8 cellular contexts compared by ENCODE assay signal in the genomic region with DNA sequence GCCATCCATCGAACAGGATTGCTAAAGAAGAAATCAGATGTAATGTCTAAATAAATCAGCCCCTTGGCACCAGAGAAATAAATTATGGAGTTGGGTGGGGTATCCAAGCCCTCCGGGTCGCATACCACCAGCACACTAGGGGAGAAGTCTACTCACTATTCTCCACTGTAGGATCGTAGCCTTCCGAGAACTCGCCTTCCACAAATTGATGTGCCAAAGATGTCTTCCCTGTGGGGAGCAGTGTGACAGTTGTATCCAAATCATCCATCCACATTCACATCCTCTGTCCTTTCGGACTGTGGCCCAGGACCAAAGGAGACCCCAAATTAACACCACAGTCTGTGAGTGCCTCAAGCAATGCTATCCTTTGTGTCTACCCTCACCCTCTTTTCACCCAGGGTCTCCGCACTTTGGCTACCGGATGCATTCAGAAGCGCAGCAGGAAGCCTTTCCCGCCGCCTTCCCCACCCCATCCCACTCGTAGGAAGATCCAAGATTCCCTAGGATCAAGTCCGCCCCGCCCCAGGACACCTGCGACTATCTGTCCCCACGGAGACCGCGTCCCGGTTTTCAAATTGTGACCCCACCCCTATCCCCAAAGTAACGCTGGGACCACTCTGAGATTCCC. TPM values are rescaled to one million over a fixed set of nuclear protein-coding genes. Genes with fewer than 3 reads are reported as not detected.
A peak's percentile ranks its signal among the peaks of the same experiment; 100 is the strongest.
DNase-seq lines count a peak whose midpoint lies in the region; ATAC-seq, FAIRE-seq and TF ChIP-seq lines count a peak whose summit lies in the region.

No MANE protein-coding gene starts in this region.

- H3K36me3 Mint-ChIP-seq in mesothelial cell of epicardium, result no peaks in the 10 kb centered on the region

- peak overlapping the region; percentile 92 for H2AFZ ChIP-seq in GM12878 (ENCODE audit: control insufficient read depth, low read depth, low read length)

- intact Hi-C loops in A673 (cut with micrococcal nuclease; ENCODE audit: unreplicated experiment), result no loop called here
- intact Hi-C loops in GM12878 (cut with micrococcal nuclease; ENCODE audit: unreplicated experiment), result no loop called here

- peak overlapping the region; percentile 92 for H3K27ac Mint-ChIP-seq in mesothelial cell of epicardium

- peaks cover 15% of the 10 kb centered on the region for H3K4me1 Mint-ChIP-seq in mesothelial cell of epicardium

- H3K27me3 Mint-ChIP-seq in mesothelial cell of epicardium (ENCODE audit: low read depth), result peaks cover 12% of the 10 kb centered on the region

- FAIRE-seq in GM12878 (lab: Jason Lieb, UNC), result no peak

- BruUV-seq in A673 (replicated peaks; lab: Mats Ljungman, UMichigan), result no TSS peak
- TSS peak; percentile 74 for BruUV-seq in GM12878 (replicated peaks; lab: Mats Ljungman, UMichigan)

- H3K27ac ChIP-seq in A673 (ENCODE audit: low read depth, low read length, poor library complexity, severe bottlenecking) (no peak overlapping the region), HEK293 (ENCODE audit: extremely low read depth, low read depth, low read length) (peak overlapping the region; percentile 34; the same call in 1 of the 2 replicates), GM12878 (ENCODE audit: control insufficient read depth, insufficient read depth) (peak overlapping the region; percentile 62)

- TF ChIP-seq POLR2A in GM12878 (IDR thresholded peaks at IDR 0.05; ENCODE audit: low read depth, low read length), result no peak

- POLR2A ChIA-PET in A673 (lab: Charles Lee; ENCODE audit: low non-redundant PET) (no interaction called here), HEK293 (lab: Yijun Ruan, JAX) (interaction anchor here (0.6 to 2.4 kb wide), 11 partner anchors 10 to 112 kb away, joined by 3 to 41 read pairs (median 6); a partner anchor contains a TSS), GM12878 (lab: Charles Lee) (interaction anchor here (1.2 to 2.6 kb wide), 5 partner anchors 12 to 69 kb away, joined by 3 to 26 read pairs (median 9); a partner anchor contains a TSS)

- TF ChIP-seq CTCF in A673 (conservative IDR thresholded peaks at IDR 0.05; ENCODE audit: low read depth, low read length) (no peak), HEK293 (tag by site-specific recombination; IDR thresholded peaks at IDR 0.05) (no peak), GM12878 (IDR thresholded peaks at IDR 0.05 in 2 of 3, conservative IDR thresholded peaks at IDR 0.05 in 1 of 3; ENCODE audit: control insufficient read depth in 2 of 3, extremely low read depth in 1 of 3, insufficient read depth in 1 of 3, low read depth in 3 of 3, low read length in 3 of 3) (no peak), mesothelial cell of epicardium (IDR thresholded peaks at IDR 0.05; ENCODE audit: unreplicated experiment) (no peak)

- no peaks in the 10 kb centered on the region for H4K20me1 ChIP-seq in GM12878 (ENCODE audit: control insufficient read depth, insufficient read depth)

- no peaks in the 10 kb centered on the region for H3K36me3 ChIP-seq in A673 (ENCODE audit: insufficient read depth, low read length, poor library complexity, severe bottlenecking)
- H3K36me3 ChIP-seq in HEK293 (ENCODE audit: control insufficient read depth in 2 of 2, insufficient read depth in 1 of 2, low read length in 2 of 2), result no peaks in the 10 kb centered on the region
- no peaks in the 10 kb centered on the region for H3K36me3 ChIP-seq in GM12878 (ENCODE audit: control insufficient read depth in 2 of 2, insufficient read depth in 2 of 2, low read length in 1 of 2)

- 27% methylated on average over 21 of the region's 21 CpGs for WGBS in GM12878 (ENCODE audit: insufficient coverage, insufficient replicate concordance, low lambda C conversion rate, missing lambda C conversion rate)

- H3K27me3 ChIP-seq in A673 (replicated peaks; ENCODE audit: insufficient read depth, low read depth, low read length, poor library complexity), result no peaks in the 10 kb centered on the region
- no peaks in the 10 kb centered on the region for H3K27me3 ChIP-seq in GM12878 (replicated peaks in 1 of 2; ENCODE audit: control insufficient read depth in 2 of 2, insufficient read depth in 2 of 2, low read length in 1 of 2)

- H3K4me1 ChIP-seq in A673 (ENCODE audit: insufficient read depth, low read length, poor library complexity, severe bottlenecking) (no peaks in the 10 kb centered on the region), HEK293 (ENCODE audit: control insufficient read depth, insufficient read depth, low read length) (peaks cover 4% of the 10 kb centered on the region), GM12878 (ENCODE audit: control insufficient read depth, insufficient read depth, low read length) (peaks cover 4% of the 10 kb centered on the region)

- no peak for ATAC-seq in GM12878
- no peak for ATAC-seq in activated CD4-positive, CD25-positive, alpha-beta regulatory T cell treated with anti-CD3 and anti-CD28 coated beads, Interleukin-2, amount 50 U/mL, for 24 hours
- no peak for ATAC-seq in GM19467 (IDR thresholded peaks at IDR 0.05; ENCODE audit: unreplicated experiment)

- DNase-seq in A673 (ENCODE audit: low spot score) (no peak), GM12878 (ENCODE audit: low read depth, low spot score) (no peak), mesothelial cell of epicardium (ENCODE audit: low spot score in 2 of 2, unreplicated experiment in 2 of 2) (no peak), DMS79 (lab: John Stamatoyannopoulos, UW) (no peak), NCI-H1048 (lab: John Stamatoyannopoulos, UW) (no peak)

- H3K4me3 ChIP-seq in A673 (ENCODE audit: low read depth, low read length, poor library complexity, severe bottlenecking), result peak overlapping the region; percentile 94
- H3K4me3 ChIP-seq in HEK293 (ENCODE audit: low read depth, low read length), result peak overlapping the region; percentile 74
- H3K4me3 ChIP-seq in GM12878, result peak overlapping the region; percentile 93

- CTCF ChIA-PET in A673 (lab: Charles Lee), result interaction anchor here (1.2 to 1.4 kb wide), 2 partner anchors 20 to 29 kb away, joined by 4 to 5 read pairs; no protein-coding TSS in a partner anchor
- CTCF ChIA-PET in HEK293 (lab: Yijun Ruan, JAX), result interaction anchor here (0.7 to 9.2 kb wide), 9 partner anchors 18 to 166 kb away, joined by 3 to 131 read pairs (median 7); no protein-coding TSS in a partner anchor
- CTCF ChIA-PET in GM12878 (lab: Yijun Ruan, JAX), result interaction anchor here (0.5 to 12.5 kb wide), 16 partner anchors 9 to 308 kb away, joined by 3 to 254 read pairs (median 6); a partner anchor contains a TSS

- peak overlapping the region; percentile 93 for H3K4me2 ChIP-seq in GM12878 (ENCODE audit: control insufficient read depth, insufficient read depth)

- TF ChIP-seq EP300 in GM12878 (IDR thresholded peaks at IDR 0.05; ENCODE audit: borderline replicate concordance in 1 of 2, control insufficient read depth in 1 of 2, low read depth in 2 of 2, low read length in 2 of 2), result no peak

- H3K9me3 Mint-ChIP-seq in mesothelial cell of epicardium, result no peaks in the 10 kb centered on the region

- in situ Hi-C loops in GM12878 (cut with MboI), result loop anchor here (10.0 kb wide), 1 partner anchor 166 kb away; no protein-coding TSS in a partner anchor

- H3K79me2 ChIP-seq in GM12878 (ENCODE audit: control insufficient read depth, insufficient read depth, low read length), result peaks cover 9% of the 10 kb centered on the region

- peak overlapping the region; percentile 88 for H3K9ac ChIP-seq in GM12878 (ENCODE audit: control insufficient read depth, insufficient read depth, low read length)

- RAD21 ChIA-PET in GM12878 (lab: Charles Lee; ENCODE audit: unreplicated experiment), result interaction anchor here (1.1 to 2.4 kb wide), 15 partner anchors 9 to 217 kb away, joined by 3 to 14 read pairs (median 4); a partner anchor contains a TSS

- no peak for TF ChIP-seq RAD21 in GM12878 (IDR thresholded peaks at IDR 0.05; ENCODE audit: insufficient read depth, low read depth, low read length)

- H3K4me3 Mint-ChIP-seq in mesothelial cell of epicardium, result peak overlapping the region; percentile 93

- no peaks in the 10 kb centered on the region for H3K9me3 ChIP-seq in A673 (ENCODE audit: low read depth, low read length, poor library complexity, severe bottlenecking)
- H3K9me3 ChIP-seq in HEK293 (ENCODE audit: control insufficient read depth, insufficient read depth, low read depth, low read length), result no peaks in the 10 kb centered on the region
- no peaks in the 10 kb centered on the region for H3K9me3 ChIP-seq in GM12878 (replicated peaks; ENCODE audit: control insufficient read depth, insufficient read depth, low read length)

- SMC1A ChIA-PET in GM12878 (lab: Charles Lee; ENCODE audit: uncharacterized antibody, unreplicated experiment), result interaction anchor here (1.1 to 6.7 kb wide), 9 partner anchors 9 to 73 kb away, joined by 3 to 82 read pairs (median 4); a partner anchor contains a TSS

RNA-seq across cellular contexts. Expression of a gene that starts 0.8 kb away (rescaled TPM):
- total RNA-seq in A673 (2021), result 1.3 and 1.6 TPM in 2 replicates
- 1.9 and 3.7 TPM in 2 replicates for total RNA-seq in GM12878 (2013; cell fraction: nucleolus; rRNA removed)
- total RNA-seq in GM12878 (2014; rRNA removed), result 8.7 and 11.0 TPM in 2 replicates
- 5.9 and 6.4 TPM in 2 replicates for total RNA-seq in GM12878 (2014; rRNA removed; fragmentation: Illumina TruSeq; extraction: Trizol)
- total RNA-seq in GM12878 (2021), result 7.2 and 7.9 TPM in 2 replicates
- polyA plus RNA-seq in GM12878 (2011; ENCODE audit: low read depth), result 3.8 TPM
- 13.1 and 15.3 TPM in 2 replicates for polyA plus RNA-seq in GM12878 (2011; rRNA removed)
- polyA plus RNA-seq in GM12878 (2011; cell fraction: cytosol; rRNA removed), result 14.7 and 20.5 TPM in 2 replicates
- 17.4 and 22.9 TPM in 2 replicates for polyA plus RNA-seq in GM12878 (2011; cell fraction: nucleus; rRNA removed)
- polyA plus RNA-seq in GM12878 (2012), result 6.2 and 6.8 TPM in 2 replicates
- polyA plus RNA-seq in GM12878 (2014; fragmentation: Illumina TruSeq; extraction: Trizol), result 5.5 and 6.2 TPM in 2 replicates
- 10 to 100 TPM; 17.9 to 18.7 TPM for polyA plus RNA-seq in GM12878 (2014; fragmentation: Nextera tagmentation; extraction: Ambion mirVana)
- polyA plus RNA-seq in GM12878 (2014; rRNA removed), result 9.2 and 11.1 TPM in 2 replicates
- 10 to 100 TPM; 13.0 to 14.5 TPM for polyA plus RNA-seq in GM12878 (2016; fragmentation: Nextera tagmentation; extraction: Ambion mirVana)
- polyA minus RNA-seq in GM12878 (2011; rRNA and poly(A)+ RNA removed), result 10.1 and 13.0 TPM in 2 replicates
- 3.5 and 4.5 TPM in 2 replicates for polyA minus RNA-seq in GM12878 (2011; cell fraction: cytosol; rRNA and poly(A)+ RNA removed)
- polyA minus RNA-seq in GM12878 (2011; cell fraction: nucleus; rRNA and poly(A)+ RNA removed), result 4.4 and 5.3 TPM in 2 replicates
- total RNA-seq in mesothelial cell of epicardium, result 0.43 to 0.60 TPM (median 0.53 TPM) in 3 replicates

RNA-seq across cellular contexts. Expression of a gene that starts 8.4 kb away (rescaled TPM):
- total RNA-seq in A673 (2021) (121 and 138 TPM in 2 replicates), GM12878 (2014; rRNA removed) (10.7 and 13.3 TPM in 2 replicates), GM12878 (2014; rRNA removed; fragmentation: Illumina TruSeq; extraction: Trizol) (9.6 and 10.8 TPM in 2 replicates), GM12878 (2021) (57.9 and 71.5 TPM in 2 replicates), mesothelial cell of epicardium (125 to 137 TPM (median 136 TPM) in 3 replicates)
- total RNA-seq in GM12878 (2013; cell fraction: nucleolus; rRNA removed), result 68.5 and 83.4 TPM in 2 replicates
- polyA plus RNA-seq in GM12878 (2011; ENCODE audit: low read depth), result 9.2 TPM
- polyA plus RNA-seq in GM12878 (2011; rRNA removed) (4.6 and 7.9 TPM in 2 replicates), GM12878 (2014; fragmentation: Illumina TruSeq; extraction: Trizol) (39.7 and 45.6 TPM in 2 replicates), GM12878 (2014; fragmentation: Nextera tagmentation; extraction: Ambion mirVana) (1 to 10 TPM in 1 of 2 experiments, under 1 TPM in 1; 0.51 to 1.2 TPM), GM12878 (2014; rRNA removed) (32.7 and 33.8 TPM in 2 replicates), GM12878 (2016; fragmentation: Nextera tagmentation; extraction: Ambion mirVana) (10 to 100 TPM; 10.1 to 10.6 TPM)
- polyA plus RNA-seq in GM12878 (2011; cell fraction: cytosol; rRNA removed), result 9.5 and 10.4 TPM in 2 replicates
- 51.4 and 63.1 TPM in 2 replicates for polyA plus RNA-seq in GM12878 (2011; cell fraction: nucleus; rRNA removed)
- 21.0 and 22.3 TPM in 2 replicates for polyA plus RNA-seq in GM12878 (2012)
- 15.4 and 17.8 TPM in 2 replicates for polyA minus RNA-seq in GM12878 (2011; rRNA and poly(A)+ RNA removed)
- 25.7 and 28.3 TPM in 2 replicates for polyA minus RNA-seq in GM12878 (2011; cell fraction: cytosol; rRNA and poly(A)+ RNA removed)
- 13.2 and 31.3 TPM in 2 replicates for polyA minus RNA-seq in GM12878 (2011; cell fraction: nucleus; rRNA and poly(A)+ RNA removed)

RNA-seq across cellular contexts. Expression of a gene that starts 25.6 kb away (rescaled TPM):
- total RNA-seq in A673 (2021) (0.22 and 0.39 TPM in 2 replicates), GM12878 (2014; rRNA removed) (not detected in 2 replicates), GM12878 (2014; rRNA removed; fragmentation: Illumina TruSeq; extraction: Trizol) (0.05 TPM in 1 of 2 replicates, not detected in the other), GM12878 (2021) (not detected in 2 replicates), mesothelial cell of epicardium (0.38 to 0.63 TPM (median 0.49 TPM) in 3 replicates)
- total RNA-seq in GM12878 (2013; cell fraction: nucleolus; rRNA removed), result 0.15 and 0.22 TPM in 2 replicates
- polyA plus RNA-seq in GM12878 (2011; ENCODE audit: low read depth), result not detected
- polyA plus RNA-seq in GM12878 (2011; rRNA removed) (0.01 TPM in 1 of 2 replicates, not detected in the other), GM12878 (2014; fragmentation: Illumina TruSeq; extraction: Trizol) (not detected in 2 replicates), GM12878 (2014; fragmentation: Nextera tagmentation; extraction: Ambion mirVana) (not detected), GM12878 (2014; rRNA removed) (0.11 TPM in 1 of 2 replicates, not detected in the other), GM12878 (2016; fragmentation: Nextera tagmentation; extraction: Ambion mirVana) (not detected)
- not detected in 2 replicates for polyA plus RNA-seq in GM12878 (2011; cell fraction: cytosol; rRNA removed)
- polyA plus RNA-seq in GM12878 (2011; cell fraction: nucleus; rRNA removed), result 0.03 and 0.06 TPM in 2 replicates
- polyA plus RNA-seq in GM12878 (2012), result not detected in 2 replicates
- polyA minus RNA-seq in GM12878 (2011; rRNA and poly(A)+ RNA removed), result not detected in 2 replicates
- not detected in 2 replicates for polyA minus RNA-seq in GM12878 (2011; cell fraction: cytosol; rRNA and poly(A)+ RNA removed)
- under 0.01 TPM in 1 of 2 replicates, not detected in the other for polyA minus RNA-seq in GM12878 (2011; cell fraction: nucleus; rRNA and poly(A)+ RNA removed)

RNA-seq across cellular contexts. Expression of a gene that starts 41.7 kb away (rescaled TPM):
- total RNA-seq in A673 (2021) (47.2 and 55.7 TPM in 2 replicates), GM12878 (2014; rRNA removed) (19.8 and 22.0 TPM in 2 replicates), GM12878 (2014; rRNA removed; fragmentation: Illumina TruSeq; extraction: Trizol) (11.8 and 13.5 TPM in 2 replicates), GM12878 (2021) (22.1 and 24.9 TPM in 2 replicates), mesothelial cell of epicardium (142 to 160 TPM (median 149 TPM) in 3 replicates)
- total RNA-seq in GM12878 (2013; cell fraction: nucleolus; rRNA removed), result 127 and 140 TPM in 2 replicates
- polyA plus RNA-seq in GM12878 (2011; ENCODE audit: low read depth), result 21.9 TPM
- polyA plus RNA-seq in GM12878 (2011; rRNA removed) (34.2 and 42.6 TPM in 2 replicates), GM12878 (2014; fragmentation: Illumina TruSeq; extraction: Trizol) (23.2 and 25.9 TPM in 2 replicates), GM12878 (2014; fragmentation: Nextera tagmentation; extraction: Ambion mirVana) (1 to 10 TPM; 2.1 to 2.8 TPM), GM12878 (2014; rRNA removed) (22.4 and 24.7 TPM in 2 replicates), GM12878 (2016; fragmentation: Nextera tagmentation; extraction: Ambion mirVana) (10 to 100 TPM; 18.0 to 20.3 TPM)
- polyA plus RNA-seq in GM12878 (2011; cell fraction: cytosol; rRNA removed), result 31.5 and 44.0 TPM in 2 replicates
- 202 and 308 TPM in 2 replicates for polyA plus RNA-seq in GM12878 (2011; cell fraction: nucleus; rRNA removed)
- 41.1 and 42.3 TPM in 2 replicates for polyA plus RNA-seq in GM12878 (2012)
- 43.9 and 52.4 TPM in 2 replicates for polyA minus RNA-seq in GM12878 (2011; rRNA and poly(A)+ RNA removed)
- 14.8 and 18.7 TPM in 2 replicates for polyA minus RNA-seq in GM12878 (2011; cell fraction: cytosol; rRNA and poly(A)+ RNA removed)
- 60.1 and 63.5 TPM in 2 replicates for polyA minus RNA-seq in GM12878 (2011; cell fraction: nucleus; rRNA and poly(A)+ RNA removed)

RNA-seq across cellular contexts. Expression of a gene that starts 50.4 kb away (rescaled TPM):
- 50.7 and 59.6 TPM in 2 replicates for total RNA-seq in A673 (2021)
- total RNA-seq in GM12878 (2013; cell fraction: nucleolus; rRNA removed), result 25.8 and 31.4 TPM in 2 replicates
- total RNA-seq in GM12878 (2014; rRNA removed), result 49.5 and 58.1 TPM in 2 replicates
- 62.6 and 62.8 TPM in 2 replicates for total RNA-seq in GM12878 (2014; rRNA removed; fragmentation: Illumina TruSeq; extraction: Trizol)
- 43.7 and 46.4 TPM in 2 replicates for total RNA-seq in GM12878 (2021)
- 46.6 TPM for polyA plus RNA-seq in GM12878 (2011; ENCODE audit: low read depth)
- polyA plus RNA-seq in GM12878 (2011; rRNA removed), result 91.6 and 102 TPM in 2 replicates
- 68.6 and 71.3 TPM in 2 replicates for polyA plus RNA-seq in GM12878 (2011; cell fraction: cytosol; rRNA removed)
- polyA plus RNA-seq in GM12878 (2011; cell fraction: nucleus; rRNA removed), result 39.9 and 44.5 TPM in 2 replicates
- 35.3 and 41.2 TPM in 2 replicates for polyA plus RNA-seq in GM12878 (2012)
- polyA plus RNA-seq in GM12878 (2014; fragmentation: Illumina TruSeq; extraction: Trizol), result 80.9 and 102 TPM in 2 replicates
- 10 to 100 TPM; 61.5 to 70.9 TPM for polyA plus RNA-seq in GM12878 (2014; fragmentation: Nextera tagmentation; extraction: Ambion mirVana)
- 38.3 and 44.5 TPM in 2 replicates for polyA plus RNA-seq in GM12878 (2014; rRNA removed)
- polyA plus RNA-seq in GM12878 (2016; fragmentation: Nextera tagmentation; extraction: Ambion mirVana), result 10 to 100 TPM; 58.5 to 60.3 TPM
- 45.2 and 54.1 TPM in 2 replicates for polyA minus RNA-seq in GM12878 (2011; rRNA and poly(A)+ RNA removed)
- 14.2 and 23.2 TPM in 2 replicates for polyA minus RNA-seq in GM12878 (2011; cell fraction: cytosol; rRNA and poly(A)+ RNA removed)
- polyA minus RNA-seq in GM12878 (2011; cell fraction: nucleus; rRNA and poly(A)+ RNA removed), result 8.8 and 19.9 TPM in 2 replicates
- 58.7 to 61.8 TPM (median 59.4 TPM) in 3 replicates for total RNA-seq in mesothelial cell of epicardium
